ENCODE assay signal across 18 cellular contexts in the genomic region with DNA sequence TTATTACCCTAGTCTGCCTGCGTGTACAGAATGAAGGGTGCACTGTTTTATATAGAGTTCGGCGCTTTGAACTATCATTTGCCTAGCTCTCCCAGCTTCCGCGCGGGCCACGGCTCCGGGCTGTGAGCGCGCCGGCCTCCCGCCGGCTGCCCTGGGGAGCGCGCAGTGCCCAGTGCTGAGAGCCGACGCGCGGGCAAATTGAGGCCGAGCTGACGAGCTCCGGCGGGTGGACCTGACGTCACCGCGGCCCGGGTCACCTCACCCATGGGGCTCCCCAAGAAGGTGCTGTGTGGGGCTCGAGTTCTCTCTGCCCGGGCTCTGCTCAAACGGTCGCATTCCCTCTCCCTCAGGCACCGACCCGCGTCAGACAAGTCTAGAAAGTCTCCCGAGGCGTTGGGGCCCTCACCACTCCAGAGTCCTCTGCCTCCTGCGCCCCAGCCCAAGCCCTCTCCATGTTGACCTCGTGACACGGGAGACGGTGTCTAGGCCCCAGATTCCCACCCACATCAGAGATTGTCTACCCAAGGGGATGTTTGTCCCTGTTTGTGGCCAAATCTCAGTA. TPM values are rescaled to one million over a fixed set of nuclear protein-coding genes. Genes with fewer than 3 reads are reported as not detected.
DNase-seq lines count a peak whose midpoint lies in the region; ATAC-seq and TF ChIP-seq lines count a peak whose summit lies in the region.
"Had no signal": no experiment of that assay in that cellular context is flagged by ENCODE, and none has a peak within 500 bp of the region (broad histone marks: within the 10 kb centered on the region; RNA-seq: fewer than 3 reads in every experiment).

No MANE protein-coding gene starts in this region.

- WGBS in esophagus squamous epithelium, 2 donors: 3 to 10% methylated on average over 2 to 27 of the region's 40 CpGs
- 3 to 15% (median 3%) methylated on average over 34 to 40 of the region's 40 CpGs for WGBS in spleen, 5 donors
- WGBS in thyroid gland, 2 donors: 7% methylated on average over 11 to 40 of the region's 40 CpGs

- H3K36me3 Mint-ChIP-seq in GM23338 (ENCODE audit: low read depth): peaks cover 48% of the 10 kb centered on the region
- peaks cover 11% of the 10 kb centered on the region for H3K36me3 Mint-ChIP-seq in activated CD4-positive, alpha-beta memory T cell treated with anti-CD3 and anti-CD28 coated beads, Interleukin-2, amount 10 ng/mL, durations not matched to agents 7 days and 5 days (ENCODE audit: low read depth)

- peak overlapping the region; percentile 78 for H3K4me2 ChIP-seq in GM23338

- H3K9me3 ChIP-seq in esophagus squamous epithelium (no peaks in the 10 kb centered on the region), spleen (peaks cover 0 to 14% (median 0%) of the 10 kb centered on the region in 8 donors), thyroid gland (no peaks in the 10 kb centered on the region)
- H3K9me3 ChIP-seq: adrenal gland, BE2C, HAP-1 had no signal

- DNase-seq in GM23338 (ENCODE audit: low spot score) (no peak), SW480 (ENCODE audit: low spot score) (peak; percentile 33), esophagus squamous epithelium (lab: John Stamatoyannopoulos, UW) (no peak), sciatic nerve (ENCODE audit: low spot score) (no peak), spleen (no peak), thyroid gland (no peak), islet precursor cell (no peak)
- DNase-seq in activated CD4-positive, alpha-beta memory T cell treated with anti-CD3 and anti-CD28 coated beads, Interleukin-2, amount 10 ng/mL, durations not matched to agents 7 days and 5 days: no peak
- DNase-seq: activated CD4-positive, alpha-beta T cell treated with anti-CD3 and anti-CD28 coated beads for 48 hours; activated T-cell treated with anti-CD3 and anti-CD28 coated beads, Interleukin-2, amount 50 U/mL, for 48 hours; adrenal gland; BE2C had no signal

- peaks cover 78% of the 10 kb centered on the region for H3K4me1 Mint-ChIP-seq in GM23338
- H3K4me1 Mint-ChIP-seq in activated CD4-positive, alpha-beta memory T cell treated with anti-CD3 and anti-CD28 coated beads, Interleukin-2, amount 10 ng/mL, durations not matched to agents 7 days and 5 days: no peaks in the 10 kb centered on the region

- H3K27me3 Mint-ChIP-seq in GM23338 (ENCODE audit: insufficient read depth, low read depth, poor library complexity): peaks cover 42% of the 10 kb centered on the region
- H3K27me3 Mint-ChIP-seq in activated CD4-positive, alpha-beta memory T cell treated with anti-CD3 and anti-CD28 coated beads, Interleukin-2, amount 10 ng/mL, durations not matched to agents 7 days and 5 days: peaks cover 95% of the 10 kb centered on the region

- no peak overlapping the region for H2AFZ ChIP-seq in GM23338

- H3K36me3 ChIP-seq in GM23338 (ENCODE audit: insufficient read depth): no peaks in the 10 kb centered on the region
- no peaks in the 10 kb centered on the region for H3K36me3 ChIP-seq in esophagus squamous epithelium
- no peaks in the 10 kb centered on the region for H3K36me3 ChIP-seq in spleen
- H3K36me3 ChIP-seq in thyroid gland: no peaks in the 10 kb centered on the region
- H3K36me3 ChIP-seq: adrenal gland, BE2C, HAP-1 had no signal

- no peaks in the 10 kb centered on the region for H3K9me2 ChIP-seq in GM23338 (ENCODE audit: insufficient read depth)

- POLR2A ChIA-PET in activated CD4-positive, alpha-beta memory T cell treated with anti-CD3 and anti-CD28 coated beads, Interleukin-2, amount 10 ng/mL, durations not matched to agents 7 days and 5 days (lab: Charles Lee): no interaction called here

- TF ChIP-seq CTCF in GM23338 (conservative IDR thresholded peaks at IDR 0.05; ENCODE audit: low read depth in 2 of 2) (no peak), esophagus squamous epithelium (IDR thresholded peaks at IDR 0.05) (no peak), spleen (IDR thresholded peaks at IDR 0.05 in 8 of 11, conservative IDR thresholded peaks at IDR 0.05 in 3 of 11) (no peak), thyroid gland (IDR thresholded peaks at IDR 0.05) (no peak)

- ATAC-seq in GM23338: peak; percentile 21
- peak; percentile 43 for ATAC-seq in sciatic nerve

- H3K27ac ChIP-seq in GM23338 (ENCODE audit: low read depth): no peak overlapping the region
- H3K27ac ChIP-seq in esophagus squamous epithelium: peak overlapping the region; percentile 85 to 93 (median 90)
- no peak overlapping the region for H3K27ac ChIP-seq in spleen
- H3K27ac ChIP-seq in thyroid gland: no peak overlapping the region
- H3K27ac ChIP-seq: adrenal gland, RWPE1 had no signal

- intact Hi-C loops in esophagus squamous epithelium (cut with DNase I): no loop called here
- intact Hi-C loops in sciatic nerve (cut with DNase I): loop anchor here (10.0 kb wide), 1 partner anchor 535 kb away; no protein-coding TSS in a partner anchor
- intact Hi-C loops in spleen (cut with DNase I; ENCODE audit: low total_unique reads): no loop called here
- intact Hi-C loops in thyroid gland (cut with DNase I): loop anchor here (10.0 kb wide), 1 partner anchor 965 kb away; no protein-coding TSS in a partner anchor

- no peaks in the 10 kb centered on the region for H4K20me1 ChIP-seq in GM23338 (replicated peaks; ENCODE audit: insufficient read depth)

- H3K27me3 ChIP-seq in GM23338 (ENCODE audit: insufficient read depth) (peaks cover 33% of the 10 kb centered on the region), esophagus squamous epithelium (peaks cover 0 to 100% (median 21%) of the 10 kb centered on the region in 4 donors), spleen (replicated peaks in 1 of 7) (peaks cover 8 to 100% (median 100%) of the 10 kb centered on the region in 7 donors), thyroid gland (peaks cover 67% of the 10 kb centered on the region)

- peak overlapping the region; percentile 59; the same call in 1 of the 2 replicates for H3K27ac Mint-ChIP-seq in GM23338
- H3K27ac Mint-ChIP-seq in activated CD4-positive, alpha-beta memory T cell treated with anti-CD3 and anti-CD28 coated beads, Interleukin-2, amount 10 ng/mL, durations not matched to agents 7 days and 5 days: no peak overlapping the region
- H3K27ac Mint-ChIP-seq: T-helper 2 cell treated with Interferon-gamma antibody and Interleukin-4, amounts not matched to agents 5 μg/mL and 100 μg/mL, for 36 hours had no signal

- peak overlapping the region; percentile 39 for H3K4me3 Mint-ChIP-seq in GM23338
- H3K4me3 Mint-ChIP-seq in activated CD4-positive, alpha-beta memory T cell treated with anti-CD3 and anti-CD28 coated beads, Interleukin-2, amount 10 ng/mL, durations not matched to agents 7 days and 5 days: no peak overlapping the region
- H3K4me3 Mint-ChIP-seq: T-helper 2 cell treated with Interferon-gamma antibody and Interleukin-4, amounts not matched to agents 5 μg/mL and 100 μg/mL, for 36 hours had no signal

- CTCF ChIA-PET in activated CD4-positive, alpha-beta memory T cell treated with anti-CD3 and anti-CD28 coated beads, Interleukin-2, amount 10 ng/mL, durations not matched to agents 7 days and 5 days (lab: Charles Lee): interaction anchor here (1.4 kb wide), 1 partner anchor 14 kb away, joined by 4 read pairs; no protein-coding TSS in a partner anchor

- H3K4me1 ChIP-seq in GM23338 (ENCODE audit: insufficient read depth) (peaks cover 78% of the 10 kb centered on the region), esophagus squamous epithelium (peaks cover 7 to 72% (median 8%) of the 10 kb centered on the region in 3 donors), spleen (no peaks in the 10 kb centered on the region), thyroid gland (no peaks in the 10 kb centered on the region)
- H3K4me1 ChIP-seq: adrenal gland, BE2C had no signal

- no peaks in the 10 kb centered on the region; the same call in none of the 2 replicates for H3F3A ChIP-seq in GM23338 (replicated peaks; ENCODE audit: low read depth)

- H3K79me2 ChIP-seq in GM23338 (replicated peaks; ENCODE audit: insufficient read depth): peaks cover 63% of the 10 kb centered on the region

- peaks cover 2% of the 10 kb centered on the region; the same call in 1 of the 3 replicates for H3K9me3 Mint-ChIP-seq in GM23338
- peaks cover 1% of the 10 kb centered on the region for H3K9me3 Mint-ChIP-seq in activated CD4-positive, alpha-beta memory T cell treated with anti-CD3 and anti-CD28 coated beads, Interleukin-2, amount 10 ng/mL, durations not matched to agents 7 days and 5 days

- H3K4me3 ChIP-seq in GM23338 (peak overlapping the region; percentile 51), esophagus squamous epithelium (peak overlapping the region; percentile 9 to 64 (median 54)), spleen (peak overlapping the region in 1 of 8 donors; percentile 8), thyroid gland (replicated peaks in 1 of 3) (no peak overlapping the region)
- H3K4me3 ChIP-seq: adrenal gland, HAP-1 had no signal

- no peak for TF ChIP-seq POLR2A in esophagus squamous epithelium (IDR thresholded peaks at IDR 0.05)
- TF ChIP-seq POLR2A in spleen (IDR thresholded peaks at IDR 0.05): no peak
- TF ChIP-seq POLR2A in thyroid gland (IDR thresholded peaks at IDR 0.05): no peak

TF ChIP-seq in GM23338, 12 proteins besides CTCF, POLR2A, EP300 and RAD21:
- TF ChIP-seq NANOG (IDR thresholded peaks at IDR 0.05; ENCODE audit: borderline replicate concordance): no peak

RNA-seq across cellular contexts. Expression of a gene that starts 7.7 kb away (rescaled TPM):
- 211 and 228 TPM in 2 replicates for total RNA-seq in GM23338 (2014; rRNA removed; shearing (Covaris generic))
- polyA plus RNA-seq in GM23338 (2016; fragmentation: Nextera tagmentation; extraction: Ambion mirVana): 105 and 117 TPM in 2 replicates
- 10 to 100 TPM; 21.3 to 54.8 (median 43.5) TPM for total RNA-seq in esophagus squamous epithelium
- total RNA-seq in sciatic nerve: 12.4 TPM
- total RNA-seq in activated CD4-positive, alpha-beta memory T cell treated with anti-CD3 and anti-CD28 coated beads, Interleukin-2, amount 10 ng/mL, durations not matched to agents 7 days and 5 days: not detected
- total RNA-seq in spleen: under 1 TPM in 2 of 7 donors, not detected in 5; 0.10 to 0.43 TPM
- under 1 TPM; 0.02 to 0.54 (median 0.05) TPM for polyA plus RNA-seq in spleen
- under 1 TPM in 2 of 4 donors, not detected in 2; 0.27 to 0.34 TPM for total RNA-seq in thyroid gland
- total RNA-seq: G401, NCI-H460, pulmonary artery endothelial cell had no signal

Comparison
In these comparisons a context has a peak if more than half of its experiments do, and no peak if none do; other contexts are left out.
1. H3K27ac ChIP-seq: peak in esophagus squamous epithelium (4 of 4); none in GM23338 (single experiment), spleen (0 of 8) and thyroid gland (0 of 3).
2. H3K4me3 ChIP-seq: peak in GM23338 (single experiment) and esophagus squamous epithelium (4 of 4); none in thyroid gland (0 of 3).
3. intact Hi-C loops: an anchor here in sciatic nerve (10.0 kb wide) and thyroid gland (10.0 kb wide); none called in esophagus squamous epithelium and spleen.